In genomic region chr15:28219116-28219515, GRCh38 we compare ENCODE assay signal across 27 cellular contexts.
"Had no signal": no experiment of that assay in that cellular context is flagged by ENCODE, and none has a peak within 500 bp of the region (broad histone marks: within the 10 kb centered on the region; RNA-seq: fewer than 3 reads in every experiment).

No MANE protein-coding gene starts in this region.

- H3K9ac ChIP-seq: parathyroid adenoma had no signal

- H3K4me2 ChIP-seq: hepatocyte, smooth muscle cell had no signal

- ATAC-seq: foreskin keratinocyte; gastroesophageal sphincter; heart left ventricle; left lobe of liver; mucosa of descending colon; natural killer cell treated with Interleukin-12 subunit alpha and Interleukin-12 subunit beta and Interleukin-15 and Interleukin-18, amount 100 ng/mL, for 72 hours; sciatic nerve; stimulated activated memory B cell treated with anti-CD40 and anti-IgM and Interleukin-4, amounts not matched to agents 10 μg/mL and 1 μg/mL and 100 μg/mL, for 72 hours had no signal

- H3K4me3 ChIP-seq: esophagus muscularis mucosa, gastroesophageal sphincter, heart left ventricle, hepatocyte, lung, mucosa of descending colon, prostate gland, right atrium auricular region, smooth muscle cell, suprapubic skin, transverse colon, vagina had no signal

- H3K4me1 ChIP-seq: esophagus muscularis mucosa, foreskin keratinocyte, gastroesophageal sphincter, heart left ventricle, parathyroid adenoma, prostate gland, right atrium auricular region, suprapubic skin, transverse colon had no signal

- H2AFZ ChIP-seq: hepatocyte, parathyroid adenoma had no signal

- H3K79me2 ChIP-seq: hepatocyte, parathyroid adenoma had no signal

- H3K27me3 ChIP-seq: esophagus muscularis mucosa, foreskin keratinocyte, gastroesophageal sphincter, heart left ventricle, hepatocyte, neutrophil, right atrium auricular region, suprapubic skin, transverse colon, vagina had no signal

- H3K27ac ChIP-seq: epithelial cell of prostate, esophagus muscularis mucosa, foreskin keratinocyte, gastroesophageal sphincter, heart left ventricle, hepatocyte, neutrophil, parathyroid adenoma, prostate gland, right atrium auricular region, suprapubic skin, transverse colon, vagina had no signal

- H3K9me3 ChIP-seq: esophagus muscularis mucosa, gastroesophageal sphincter, heart left ventricle, mucosa of descending colon, neutrophil, prostate gland, right atrium auricular region, suprapubic skin, transverse colon, vagina had no signal

- DNase-seq: cortex of kidney; foreskin keratinocyte; heart left ventricle; kidney; mesenchymal stem cell; mucosa of descending colon; naive B cell; stimulated activated CD4-positive, alpha-beta T cell treated with anti-CD3 and anti-CD28 coated beads, Interleukin-12 subunit alpha, Interleukin-12 subunit beta, amount 100 ng/mL, for 4 hours; stimulated activated CD4-positive, alpha-beta T cell treated with anti-CD3 and anti-CD28 coated beads, Interleukin-1b, Interleukin-23, amount 100 ng/mL, for 48 hours; stimulated activated CD4-positive, alpha-beta T cell treated with anti-CD3 and anti-CD28 coated beads, Interleukin-4, amount 100 ng/mL, for 24 hours; transverse colon had no signal
